ENCODE assay signal across 8 cellular contexts in genomic region chr10:50740351-50740688, GRCh38. TPM values are rescaled to one million over a fixed set of nuclear protein-coding genes. Genes with fewer than 3 reads are reported as not detected.
DNase-seq lines count a peak whose midpoint lies in the region; ATAC-seq and TF ChIP-seq lines count a peak whose summit lies in the region.

No MANE protein-coding gene starts in this region.

- no peaks in the 10 kb centered on the region for H3K36me3 ChIP-seq in cardiac muscle cell

- peaks cover 10% of the 10 kb centered on the region for H3K27me3 Mint-ChIP-seq in progenitor cell of endocrine pancreas

- peak overlapping the region; percentile 92 for H3K4me3 Mint-ChIP-seq in progenitor cell of endocrine pancreas (ENCODE audit: low read depth)

- no peaks in the 10 kb centered on the region for H3K4me1 ChIP-seq in cardiac muscle cell (ENCODE audit: low read depth)

- H3K4me3 ChIP-seq in cardiac muscle cell, result peak overlapping the region; percentile 74

- peaks cover 7 to 11% of the 10 kb centered on the region in 2 donors for H3K36me3 Mint-ChIP-seq in activated naive CD4-positive, alpha-beta T cell treated with anti-CD3 and anti-CD28 coated beads, Interleukin-2, amount 50 U/mL, for 72 hours
- no peaks in the 10 kb centered on the region for H3K36me3 Mint-ChIP-seq in progenitor cell of endocrine pancreas (ENCODE audit: insufficient read depth)

- ATAC-seq in HG02610 (IDR thresholded peaks at IDR 0.05; ENCODE audit: unreplicated experiment), result peak; percentile 53
- ATAC-seq in activated naive CD4-positive, alpha-beta T cell treated with anti-CD3 and anti-CD28 coated beads, Interleukin-2, amount 50 U/mL, for 72 hours, result peak; percentile 68 to 75

- H3K27ac ChIP-seq in cardiac muscle cell, result peak overlapping the region; percentile 71

- H3K9me3 ChIP-seq in cardiac muscle cell (ENCODE audit: low read depth), result no peaks in the 10 kb centered on the region

- H3K4me1 Mint-ChIP-seq in progenitor cell of endocrine pancreas (ENCODE audit: low read depth), result peaks cover 6% of the 10 kb centered on the region

- peak; percentile 13 for DNase-seq in NCI-H2196 (lab: John Stamatoyannopoulos, UW; ENCODE audit: unreplicated experiment)
- DNase-seq in NCI-H2196 treated with DMSO at 0.1 percent for 48 hours (lab: John Stamatoyannopoulos, UW; ENCODE audit: unreplicated experiment), result no peak
- peak; percentile 28 to 40 for DNase-seq in NCI-H526 (lab: John Stamatoyannopoulos, UW)
- DNase-seq in activated naive CD4-positive, alpha-beta T cell treated with anti-CD3 and anti-CD28 coated beads, Interleukin-2, amount 50 U/mL, for 72 hours (ENCODE audit: low spot score in 2 of 2), result peak in 1 of 2 donors; percentile 27
- peak; percentile 41 to 69 for DNase-seq in cardiac muscle cell (ENCODE audit: low read depth in 1 of 2, low spot score in 1 of 2)
- DNase-seq in progenitor cell of endocrine pancreas (ENCODE audit: low spot score, unreplicated experiment), result no peak
- no peak for DNase-seq in NCI-H524 treated with DMSO at 0.1 percent for 48 hours (lab: John Stamatoyannopoulos, UW)

- peaks cover 5% of the 10 kb centered on the region for H3K27me3 ChIP-seq in cardiac muscle cell

- H3K27ac Mint-ChIP-seq in activated naive CD4-positive, alpha-beta T cell treated with anti-CD3 and anti-CD28 coated beads, Interleukin-2, amount 50 U/mL, for 72 hours, result peak overlapping the region; percentile 98
- H3K27ac Mint-ChIP-seq in progenitor cell of endocrine pancreas, result peak overlapping the region; percentile 94

- H3K9me3 Mint-ChIP-seq in activated naive CD4-positive, alpha-beta T cell treated with anti-CD3 and anti-CD28 coated beads, Interleukin-2, amount 50 U/mL, for 72 hours, result no peaks in the 10 kb centered on the region
- no peaks in the 10 kb centered on the region for H3K9me3 Mint-ChIP-seq in progenitor cell of endocrine pancreas (ENCODE audit: low read depth)

- TF ChIP-seq CTCF in cardiac muscle cell (IDR thresholded peaks at IDR 0.05; ENCODE audit: low read depth, low read length) (no peak), progenitor cell of endocrine pancreas (IDR thresholded peaks at IDR 0.05; ENCODE audit: unreplicated experiment) (no peak)

RNA-seq across cellular contexts. Expression of gene ASAH2B, which starts 0.6 kb away (rescaled TPM):
- total RNA-seq in activated naive CD4-positive, alpha-beta T cell treated with anti-CD3 and anti-CD28 coated beads, Interleukin-2, amount 50 U/mL, for 72 hours, result 1 to 10 TPM; 4.2 to 5.1 TPM
- total RNA-seq in cardiac muscle cell, result 3.4 and 6.6 TPM in 2 replicates
- polyA plus RNA-seq in cardiac muscle cell, result 3.5 and 7.4 TPM in 2 replicates
- 7.2 and 8.6 TPM in 2 replicates for total RNA-seq in progenitor cell of endocrine pancreas

Comparison
In these comparisons a context has a peak if more than half of its experiments do, and no peak if none do; other contexts are left out.
1. DNase-seq: peak in NCI-H2196 (single experiment), NCI-H526 (2 of 2) and cardiac muscle cell (2 of 2); none in NCI-H2196 treated with DMSO at 0.1 percent for 48 hours (single experiment), progenitor cell of endocrine pancreas (single experiment) and NCI-H524 treated with DMSO at 0.1 percent for 48 hours (single experiment).